In the genomic region with DNA sequence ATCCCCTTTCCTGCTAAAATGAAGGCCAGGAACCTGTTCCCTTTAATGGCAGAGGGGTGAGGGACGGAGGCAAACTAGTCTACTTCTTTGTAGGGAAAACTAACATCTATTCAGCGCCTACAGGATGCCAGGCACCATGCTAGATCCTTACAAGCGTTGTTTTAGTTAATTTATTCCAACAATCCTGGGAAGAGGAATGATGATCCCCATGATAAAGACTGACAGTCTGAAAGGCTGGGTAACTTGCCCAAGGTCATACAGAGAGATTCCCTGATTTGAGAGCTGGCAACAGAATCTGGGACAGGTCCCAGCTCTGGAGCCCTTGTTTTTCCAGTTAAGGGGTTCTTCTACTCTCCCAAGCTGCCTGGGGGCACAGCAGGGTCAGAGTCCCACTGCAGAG, we compare ENCODE assay signal across 1 cellular context.
TF ChIP-seq lines count a peak whose summit lies in the region.

No MANE protein-coding gene starts in this region.

TF ChIP-seq in GM23338, 12 proteins besides CTCF, POLR2A, EP300 and RAD21 (continued from another document):
- no peak for TF ChIP-seq ZNF331 (CRISPR knock-in tag; IDR thresholded peaks at IDR 0.05; ENCODE audit: low read depth)
- no peak for TF ChIP-seq STAT1 (IDR thresholded peaks at IDR 0.05; ENCODE audit: unreplicated experiment)
- TF ChIP-seq, protein P1, sequence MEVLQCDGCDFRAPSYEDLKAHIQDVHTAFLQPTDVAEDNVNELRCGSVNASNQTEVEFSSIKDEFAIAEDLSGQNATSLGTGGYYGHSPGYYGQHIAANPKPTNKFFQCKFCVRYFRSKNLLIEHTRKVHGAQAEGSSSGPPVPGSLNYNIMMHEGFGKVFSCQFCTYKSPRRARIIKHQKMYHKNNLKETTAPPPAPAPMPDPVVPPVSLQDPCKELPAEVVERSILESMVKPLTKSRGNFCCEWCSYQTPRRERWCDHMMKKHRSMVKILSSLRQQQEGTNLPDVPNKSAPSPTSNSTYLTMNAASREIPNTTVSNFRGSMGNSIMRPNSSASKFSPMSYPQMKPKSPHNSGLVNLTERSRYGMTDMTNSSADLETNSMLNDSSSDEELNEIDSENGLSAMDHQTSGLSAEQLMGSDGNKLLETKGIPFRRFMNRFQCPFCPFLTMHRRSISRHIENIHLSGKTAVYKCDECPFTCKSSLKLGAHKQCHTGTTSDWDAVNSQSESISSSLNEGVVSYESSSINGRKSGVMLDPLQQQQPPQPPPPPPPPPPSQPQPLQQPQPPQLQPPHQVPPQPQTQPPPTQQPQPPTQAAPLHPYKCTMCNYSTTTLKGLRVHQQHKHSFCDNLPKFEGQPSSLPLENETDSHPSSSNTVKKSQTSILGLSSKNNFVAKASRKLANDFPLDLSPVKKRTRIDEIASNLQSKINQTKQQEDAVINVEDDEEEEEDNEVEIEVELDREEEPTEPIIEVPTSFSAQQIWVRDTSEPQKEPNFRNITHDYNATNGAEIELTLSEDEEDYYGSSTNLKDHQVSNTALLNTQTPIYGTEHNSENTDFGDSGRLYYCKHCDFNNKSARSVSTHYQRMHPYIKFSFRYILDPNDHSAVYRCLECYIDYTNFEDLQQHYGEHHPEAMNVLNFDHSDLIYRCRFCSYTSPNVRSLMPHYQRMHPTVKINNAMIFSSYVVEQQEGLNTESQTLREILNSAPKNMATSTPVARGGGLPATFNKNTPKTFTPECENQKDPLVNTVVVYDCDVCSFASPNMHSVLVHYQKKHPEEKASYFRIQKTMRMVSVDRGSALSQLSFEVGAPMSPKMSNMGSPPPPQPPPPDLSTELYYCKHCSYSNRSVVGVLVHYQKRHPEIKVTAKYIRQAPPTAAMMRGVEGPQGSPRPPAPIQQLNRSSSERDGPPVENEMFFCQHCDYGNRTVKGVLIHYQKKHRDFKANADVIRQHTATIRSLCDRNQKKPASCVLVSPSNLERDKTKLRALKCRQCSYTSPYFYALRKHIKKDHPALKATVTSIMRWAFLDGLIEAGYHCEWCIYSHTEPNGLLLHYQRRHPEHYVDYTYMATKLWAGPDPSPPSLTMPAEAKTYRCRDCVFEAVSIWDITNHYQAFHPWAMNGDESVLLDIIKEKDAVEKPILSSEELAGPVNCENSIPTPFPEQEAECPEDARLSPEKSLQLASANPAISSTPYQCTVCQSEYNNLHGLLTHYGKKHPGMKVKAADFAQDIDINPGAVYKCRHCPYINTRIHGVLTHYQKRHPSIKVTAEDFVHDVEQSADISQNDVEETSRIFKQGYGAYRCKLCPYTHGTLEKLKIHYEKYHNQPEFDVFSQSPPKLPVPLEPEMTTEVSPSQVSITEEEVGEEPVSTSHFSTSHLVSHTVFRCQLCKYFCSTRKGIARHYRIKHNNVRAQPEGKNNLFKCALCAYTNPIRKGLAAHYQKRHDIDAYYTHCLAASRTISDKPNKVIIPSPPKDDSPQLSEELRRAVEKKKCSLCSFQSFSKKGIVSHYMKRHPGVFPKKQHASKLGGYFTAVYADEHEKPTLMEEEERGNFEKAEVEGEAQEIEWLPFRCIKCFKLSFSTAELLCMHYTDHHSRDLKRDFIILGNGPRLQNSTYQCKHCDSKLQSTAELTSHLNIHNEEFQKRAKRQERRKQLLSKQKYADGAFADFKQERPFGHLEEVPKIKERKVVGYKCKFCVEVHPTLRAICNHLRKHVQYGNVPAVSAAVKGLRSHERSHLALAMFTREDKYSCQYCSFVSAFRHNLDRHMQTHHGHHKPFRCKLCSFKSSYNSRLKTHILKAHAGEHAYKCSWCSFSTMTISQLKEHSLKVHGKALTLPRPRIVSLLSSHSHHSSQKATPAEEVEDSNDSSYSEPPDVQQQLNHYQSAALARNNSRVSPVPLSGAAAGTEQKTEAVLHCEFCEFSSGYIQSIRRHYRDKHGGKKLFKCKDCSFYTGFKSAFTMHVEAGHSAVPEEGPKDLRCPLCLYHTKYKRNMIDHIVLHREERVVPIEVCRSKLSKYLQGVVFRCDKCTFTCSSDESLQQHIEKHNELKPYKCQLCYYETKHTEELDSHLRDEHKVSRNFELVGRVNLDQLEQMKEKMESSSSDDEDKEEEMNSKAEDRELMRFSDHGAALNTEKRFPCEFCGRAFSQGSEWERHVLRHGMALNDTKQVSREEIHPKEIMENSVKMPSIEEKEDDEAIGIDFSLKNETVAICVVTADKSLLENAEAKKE (CRISPR knock-in tag; IDR thresholded peaks at IDR 0.05) = no peak
- TF ChIP-seq JUNB (IDR thresholded peaks at IDR 0.05; ENCODE audit: unreplicated experiment) = no peak
- no peak for TF ChIP-seq NANOG (IDR thresholded peaks at IDR 0.05; ENCODE audit: borderline replicate concordance)
- TF ChIP-seq CREB1 (CRISPR knock-in tag; IDR thresholded peaks at IDR 0.05; ENCODE audit: low read depth) = no peak
